In the genomic region with DNA sequence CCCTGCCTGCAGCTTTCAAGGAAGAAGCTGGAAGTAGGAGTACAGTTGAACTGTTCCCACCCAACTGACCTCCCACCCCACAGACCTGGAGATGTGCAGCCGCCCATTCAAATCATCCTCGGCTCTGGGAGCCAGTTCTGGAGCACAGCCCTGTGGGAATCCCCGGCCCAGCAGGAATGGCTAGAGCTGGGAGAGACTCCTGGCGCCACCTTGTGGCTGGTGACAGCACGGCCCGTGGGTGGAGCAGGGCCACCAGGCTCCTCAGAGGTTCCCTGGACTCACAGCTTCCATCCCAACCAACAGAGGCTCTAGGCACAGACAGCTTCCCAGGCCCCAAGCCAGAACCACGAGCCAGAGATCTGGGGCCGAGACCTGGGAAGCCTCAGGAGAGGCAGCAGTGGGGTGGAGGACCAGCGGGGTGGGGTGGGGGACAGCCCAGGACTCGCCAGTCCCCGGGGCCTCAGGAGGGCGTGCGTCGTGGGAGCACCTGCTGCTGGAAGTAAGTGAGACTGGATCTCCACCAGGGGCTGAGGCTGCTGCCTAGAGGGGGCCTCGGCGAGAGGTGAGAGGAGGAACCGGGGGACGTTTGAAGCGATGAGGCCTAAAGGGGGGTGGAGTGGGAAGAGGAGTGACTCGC, we compare ENCODE assay signal across 8 cellular contexts. TPM values are rescaled to one million over a fixed set of nuclear protein-coding genes. Genes with fewer than 3 reads are reported as not detected.
DNase-seq lines count a peak whose midpoint lies in the region; ATAC-seq and TF ChIP-seq lines count a peak whose summit lies in the region.

No MANE protein-coding gene starts in this region.

- H3K4me1 ChIP-seq in foreskin keratinocyte, result no peaks in the 10 kb centered on the region

- DNase-seq in DMS153 (lab: John Stamatoyannopoulos, UW) (peak; percentile 25), HuH-7.5 (ENCODE audit: low spot score) (peak; percentile 97), RPMI7951 (ENCODE audit: low read depth) (peak; percentile 60), foreskin keratinocyte (peak; percentile 23 to 49), nucleus accumbens (lab: John Stamatoyannopoulos, UW) (peak in 54 of 56 donors; percentile 31 to 91 (median 74)), substantia nigra (lab: John Stamatoyannopoulos, UW) (peak in 48 of 49 donors; percentile 37 to 92 (median 80))
- DNase-seq in activated gamma-delta T cell treated with anti-CD3 and anti-CD28 coated beads, Interleukin-2, amount 50 U/mL, for 16 hours (ENCODE audit: low read depth), result peak; percentile 40

- peak; percentile 89 for ATAC-seq in foreskin keratinocyte
- no peak for ATAC-seq in HG03354 (IDR thresholded peaks at IDR 0.05; ENCODE audit: poor library complexity, severe bottlenecking, unreplicated experiment)

- peak; percentile 97 for TF ChIP-seq CTCF in foreskin keratinocyte (conservative IDR thresholded peaks at IDR 0.05)

- H3K27ac ChIP-seq in foreskin keratinocyte (no peak overlapping the region), substantia nigra (ENCODE audit: low read depth, low read length, poor library complexity, severe bottlenecking) (peak overlapping the region; percentile 70)

- H3K27me3 ChIP-seq in foreskin keratinocyte, result no peaks in the 10 kb centered on the region

RNA-seq across cellular contexts. Expression of a gene that starts 43.4 kb away (rescaled TPM):
- total RNA-seq in RPMI7951 (2014; rRNA removed; shearing (Covaris generic)), result 51.5 and 62.7 TPM in 2 replicates
- 46.8 and 52.5 TPM in 2 replicates for total RNA-seq in foreskin keratinocyte
- 29.2 and 33.8 TPM in 2 replicates for polyA plus RNA-seq in foreskin keratinocyte

Comparison
In these comparisons a context has a peak if more than half of its experiments do, and no peak if none do; other contexts are left out.
1. DNase-seq: peak in every context shown above with its lines; median percentile 97 in HuH-7.5; 80 in substantia nigra; 74 in nucleus accumbens; 60 in RPMI7951; 40 in activated gamma-delta T cell treated with anti-CD3 and anti-CD28 coated beads, Interleukin-2, amount 50 U/mL, for 16 hours; 36 in foreskin keratinocyte; 25 in DMS153.